In the genomic region with DNA sequence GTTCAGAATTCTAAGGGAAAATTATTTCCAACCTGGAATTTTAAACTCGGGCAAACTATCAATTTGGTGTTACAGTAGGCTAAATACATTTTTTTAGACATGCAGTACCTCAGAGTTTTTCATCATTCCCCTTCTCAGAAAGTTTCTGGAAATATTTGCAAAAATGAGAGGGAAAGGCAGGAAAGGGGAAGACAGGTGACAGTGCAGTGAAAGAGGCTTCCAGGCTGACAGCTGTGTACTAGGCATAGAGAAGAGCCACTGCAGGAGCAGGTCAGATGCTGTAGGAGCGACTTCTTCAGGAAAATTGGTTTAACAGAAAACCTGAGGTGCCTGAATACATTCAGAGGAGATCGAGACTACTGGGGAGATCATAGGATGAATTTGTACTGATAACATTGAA, we compare ENCODE assay signal across 28 cellular contexts. TPM values are rescaled to one million over a fixed set of nuclear protein-coding genes. Genes with fewer than 3 reads are reported as not detected.
"Had no signal": no experiment of that assay in that cellular context is flagged by ENCODE, and none has a peak within 500 bp of the region (broad histone marks: within the 10 kb centered on the region; RNA-seq: fewer than 3 reads in every experiment).

No MANE protein-coding gene starts in this region.

- H3K9me3 Mint-ChIP-seq: activated naive CD4-positive, alpha-beta T cell treated with anti-CD3 and anti-CD28 coated beads, Interleukin-2, amount 50 U/mL, for 24 hours; activated naive CD8-positive, alpha-beta T cell treated with anti-CD3 and anti-CD28 coated beads, Interleukin-2, amount 50 U/mL, for 24 hours; activated T-helper 1 cell treated with anti-CD3 and anti-CD28 coated beads, Interleukin-12 subunit alpha, Interleukin-12 subunit beta, Interleukin-2, Interleukin-4 antibody, amounts not matched to agents 30 ng/mL and 10 ng/mL and 1 ng/mL, durations not matched to agents 14 hours and 24 hours and 36 hours had no signal

- H3K9me3 ChIP-seq: ascending aorta, body of pancreas, MG63 had no signal

- H3K27me3 Mint-ChIP-seq: activated naive CD4-positive, alpha-beta T cell treated with anti-CD3 and anti-CD28 coated beads, Interleukin-2, amount 50 U/mL, for 24 hours; activated naive CD8-positive, alpha-beta T cell treated with anti-CD3 and anti-CD28 coated beads, Interleukin-2, amount 50 U/mL, for 24 hours had no signal

- H3K4me1 Mint-ChIP-seq: activated naive CD4-positive, alpha-beta T cell treated with anti-CD3 and anti-CD28 coated beads, Interleukin-2, amount 50 U/mL, for 24 hours; activated naive CD8-positive, alpha-beta T cell treated with anti-CD3 and anti-CD28 coated beads, Interleukin-2, amount 50 U/mL, for 24 hours had no signal

- H3K27me3 ChIP-seq: ascending aorta, body of pancreas, MG63 had no signal

- H3K4me3 ChIP-seq: ascending aorta, body of pancreas, MG63 had no signal

- H3K4me1 ChIP-seq: ascending aorta, body of pancreas had no signal

- ATAC-seq: activated CD4-positive, CD25-positive, alpha-beta regulatory T cell treated with anti-CD3 and anti-CD28 coated beads, Interleukin-2, amount 50 U/mL, for 24 hours; activated naive CD8-positive, alpha-beta T cell treated with anti-CD3 and anti-CD28 coated beads, Interleukin-2, amount 50 U/mL, for 24 hours; body of pancreas had no signal

- DNase-seq: activated CD4-positive, alpha-beta T cell treated with anti-CD3 and anti-CD28 coated beads for 4 hours; activated CD4-positive, alpha-beta T cell treated with anti-CD3 and anti-CD28 coated beads, Interleukin-2, amount 50 U/mL, for 4 hours; activated CD8-positive, alpha-beta memory T cell treated with anti-CD3 and anti-CD28 coated beads for 24 hours; activated effector memory CD4-positive, alpha-beta T cell treated with Interleukin-2 at 50 U/mL for 16 hours; activated naive CD4-positive, alpha-beta T cell; activated naive CD8-positive, alpha-beta T cell treated with anti-CD3 and anti-CD28 coated beads, Interleukin-2, amount 50 U/mL, for 24 hours; activated T-cell treated with anti-CD3 and anti-CD28 coated beads, Interleukin-2, amount 50 U/mL, for 1 hour; amniotic stem cell; MG63; MV-4-11; NCI-H1092 treated with DMSO at 0.1 percent for 48 hours; NCI-H1417 treated with DMSO at 0.1 percent for 48 hours; NCI-H1694; NCI-H2029; NCI-H2107; NCI-H2171 treated with DMSO at 0.1 percent for 48 hours; NCI-H226; NCI-H526; NCI-H774; SIG-M5; T-helper 1 cell had no signal

- H3K27ac Mint-ChIP-seq: activated T-helper 1 cell treated with anti-CD3 and anti-CD28 coated beads, Interleukin-12 subunit alpha, Interleukin-12 subunit beta, Interleukin-2, Interleukin-4 antibody, amounts not matched to agents 30 ng/mL and 10 ng/mL and 1 ng/mL, durations not matched to agents 14 hours and 24 hours and 36 hours had no signal

- H3K4me3 Mint-ChIP-seq: activated naive CD4-positive, alpha-beta T cell treated with anti-CD3 and anti-CD28 coated beads, Interleukin-2, amount 50 U/mL, for 24 hours; activated naive CD8-positive, alpha-beta T cell treated with anti-CD3 and anti-CD28 coated beads, Interleukin-2, amount 50 U/mL, for 24 hours; activated T-helper 1 cell treated with anti-CD3 and anti-CD28 coated beads, Interleukin-12 subunit alpha, Interleukin-12 subunit beta, Interleukin-2, Interleukin-4 antibody, amounts not matched to agents 30 ng/mL and 10 ng/mL and 1 ng/mL, durations not matched to agents 14 hours and 24 hours and 36 hours had no signal

- H3K27ac ChIP-seq: body of pancreas had no signal

RNA-seq across cellular contexts. Expression of a gene that starts 27.4 kb away (rescaled TPM):
- total RNA-seq: activated T-helper 1 cell treated with anti-CD3 and anti-CD28 coated beads, Interleukin-12 subunit alpha, Interleukin-12 subunit beta, Interleukin-2, Interleukin-4 antibody, amounts not matched to agents 30 ng/mL and 10 ng/mL and 1 ng/mL, durations not matched to agents 14 hours and 24 hours and 36 hours; ascending aorta; RPMI7951; T-helper 2 cell treated with Interferon-gamma antibody and Interleukin-4, amounts not matched to agents 100 ng/mL and 5 ng/mL, for 36 hours had no signal
